Comparison of ENCODE assay signal across 15 cellular contexts in the genomic region with DNA sequence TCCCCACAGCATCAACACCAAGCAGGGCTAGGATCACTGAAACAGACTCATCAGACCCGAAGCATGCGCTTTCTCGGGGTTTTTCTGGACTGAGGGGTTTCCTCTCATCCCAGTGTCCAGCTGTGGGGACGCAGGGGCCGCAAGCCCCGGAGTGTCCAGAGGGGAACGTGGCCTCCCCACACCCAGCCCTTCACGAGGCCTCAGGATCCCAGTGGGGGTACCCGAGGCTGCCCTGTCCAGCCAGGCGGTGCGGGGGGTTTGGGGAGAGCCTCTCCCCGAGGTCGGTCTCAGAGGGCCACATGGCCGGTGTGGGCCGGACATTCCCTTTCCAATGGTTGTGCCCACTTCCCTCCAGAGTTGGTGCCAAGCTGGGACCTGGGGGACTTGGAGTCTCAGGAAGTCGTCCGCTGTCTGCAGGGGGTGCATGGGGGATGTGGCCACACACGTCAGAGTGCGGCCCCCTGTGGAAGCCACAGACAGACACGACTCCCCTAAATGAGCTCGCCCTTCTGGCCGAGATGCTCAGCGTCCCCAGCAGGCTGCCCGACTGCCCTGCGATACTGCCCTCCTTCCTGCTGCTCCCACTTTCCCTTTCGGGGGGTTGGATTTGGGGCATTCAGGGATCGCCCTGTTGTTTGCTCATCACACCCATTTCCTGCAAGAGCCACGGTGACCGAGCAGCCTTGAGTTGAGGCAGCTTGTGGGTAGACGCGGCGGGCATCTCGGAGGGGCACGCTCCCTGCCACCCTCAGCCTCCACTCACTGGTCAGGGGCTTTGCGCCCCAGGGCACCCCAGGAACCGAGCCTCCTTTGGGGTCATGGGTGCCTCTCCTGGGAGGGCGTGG. TPM values are rescaled to one million over a fixed set of nuclear protein-coding genes. Genes with fewer than 3 reads are reported as not detected.
DNase-seq lines count a peak whose midpoint lies in the region; ATAC-seq, FAIRE-seq and TF ChIP-seq lines count a peak whose summit lies in the region.
"Had no signal": no experiment of that assay in that cellular context is flagged by ENCODE, and none has a peak within 500 bp of the region (broad histone marks: within the 10 kb centered on the region; RNA-seq: fewer than 3 reads in every experiment).

No MANE protein-coding gene starts in this region.

- H3K4me3 Mint-ChIP-seq in astrocyte (ENCODE audit: unreplicated experiment) = no peak overlapping the region
- H3K4me3 Mint-ChIP-seq: activated CD8-positive, alpha-beta memory T cell treated with anti-CD3 and anti-CD28 coated beads, Interleukin-2, amount 10 ng/mL, durations not matched to agents 7 days and 5 days had no signal

- 83 to 92% (median 87%) methylated on average over 24 to 37 of the region's 37 CpGs for WGBS in spleen, 5 donors

- H3K4me1 ChIP-seq in astrocyte (ENCODE audit: insufficient read depth, low read length) (peaks cover 33% of the 10 kb centered on the region), spleen (peaks cover 0 to 30% (median 19%) of the 10 kb centered on the region in 6 donors)

- ATAC-seq in GM18907 (IDR thresholded peaks at IDR 0.05; ENCODE audit: unreplicated experiment) = no peak
- ATAC-seq: activated CD8-positive, alpha-beta memory T cell treated with anti-CD3 and anti-CD28 coated beads, Interleukin-2, amount 10 ng/mL, durations not matched to agents 7 days and 5 days had no signal

- H3K9me3 ChIP-seq in astrocyte (ENCODE audit: insufficient read depth, low read depth, low read length) (no peaks in the 10 kb centered on the region), spleen (no peaks in the 10 kb centered on the region)

- peaks cover 6% of the 10 kb centered on the region for H3K27me3 Mint-ChIP-seq in astrocyte (ENCODE audit: low read depth, unreplicated experiment)

- peak overlapping the region; percentile 72 for H3K9ac ChIP-seq in astrocyte (ENCODE audit: low read length)
- H3K9ac ChIP-seq: KMS-11 had no signal

- peaks cover 70% of the 10 kb centered on the region for H4K20me1 ChIP-seq in astrocyte (ENCODE audit: insufficient read depth, low read length)

- peaks cover 82% of the 10 kb centered on the region for H3K79me2 ChIP-seq in astrocyte (ENCODE audit: insufficient read depth, low read length)

- no peaks in the 10 kb centered on the region for H3K27me3 ChIP-seq in GM06990 (replicated peaks; ENCODE audit: control insufficient read depth, insufficient read depth, low read length)
- no peaks in the 10 kb centered on the region for H3K27me3 ChIP-seq in astrocyte (ENCODE audit: insufficient read depth, low read length)
- peaks cover 0 to 28% (median 9%) of the 10 kb centered on the region in 7 donors for H3K27me3 ChIP-seq in spleen (replicated peaks in 1 of 7)

- FAIRE-seq in astrocyte (lab: Jason Lieb, UNC) = no peak

- H3K9me3 Mint-ChIP-seq in astrocyte (ENCODE audit: unreplicated experiment) = peaks cover 4% of the 10 kb centered on the region

- no peak for TF ChIP-seq POLR2A in spleen (IDR thresholded peaks at IDR 0.05)

- DNase-seq in GM06990 (ENCODE audit: extremely low read depth, insufficient read length) (peak; percentile 1), astrocyte (ENCODE audit: low read depth) (no peak), islet precursor cell (peak; percentile 43), spleen (peak; percentile 75), putamen (ENCODE audit: low spot score) (no peak), NCI-H774 (lab: John Stamatoyannopoulos, UW) (no peak)
- DNase-seq: activated CD8-positive, alpha-beta memory T cell treated with anti-CD3 and anti-CD28 coated beads, Interleukin-2, amount 10 ng/mL, durations not matched to agents 7 days and 5 days; amniotic stem cell; effector memory CD4-positive, alpha-beta T cell; NCI-H146; NCI-H526; stimulated activated CD4-positive, alpha-beta T cell treated with anti-CD3 and anti-CD28 coated beads, Interleukin-4, amount 100 ng/mL, for 24 hours; stimulated activated naive CD4-positive, alpha-beta T cell treated with Interleukin-2 at 50 U/mL for 16 hours had no signal

- H3K27ac Mint-ChIP-seq in astrocyte (ENCODE audit: unreplicated experiment) = no peak overlapping the region
- H3K27ac Mint-ChIP-seq: activated CD8-positive, alpha-beta memory T cell treated with anti-CD3 and anti-CD28 coated beads, Interleukin-2, amount 10 ng/mL, durations not matched to agents 7 days and 5 days had no signal

- H3K4me1 Mint-ChIP-seq in astrocyte (ENCODE audit: low read depth, unreplicated experiment) = no peaks in the 10 kb centered on the region

- intact Hi-C loops in spleen (cut with DNase I; ENCODE audit: low total_unique reads) = no loop called here

- no peak overlapping the region for H2AFZ ChIP-seq in astrocyte (ENCODE audit: low read depth, low read length)

- H3K36me3 ChIP-seq in GM06990 (ENCODE audit: control insufficient read depth, insufficient read depth, low read length) (no peaks in the 10 kb centered on the region), astrocyte (ENCODE audit: insufficient read depth, low read length) (peaks cover 14% of the 10 kb centered on the region), spleen (peaks cover 0 to 54% (median 6%) of the 10 kb centered on the region in 6 donors)

- peaks cover 11% of the 10 kb centered on the region for H3K36me3 Mint-ChIP-seq in astrocyte (ENCODE audit: low read depth, unreplicated experiment)
- H3K36me3 Mint-ChIP-seq: activated CD8-positive, alpha-beta memory T cell treated with anti-CD3 and anti-CD28 coated beads, Interleukin-2, amount 10 ng/mL, durations not matched to agents 7 days and 5 days had no signal

- no peak overlapping the region for H3K4me3 ChIP-seq in GM06990 (replicated peaks; ENCODE audit: low read depth, low read length)
- no peak overlapping the region for H3K4me3 ChIP-seq in astrocyte (ENCODE audit: insufficient read depth, low read depth, low read length)
- H3K4me3 ChIP-seq in spleen = no peak overlapping the region

- no peak for TF ChIP-seq CTCF in GM06990 (IDR thresholded peaks at IDR 0.05; ENCODE audit: insufficient read depth, low read length, poor library complexity, severe bottlenecking)
- TF ChIP-seq CTCF in astrocyte (IDR thresholded peaks at IDR 0.05; ENCODE audit: insufficient read depth, low read depth, low read length) = no peak
- TF ChIP-seq CTCF in spleen (IDR thresholded peaks at IDR 0.05 in 8 of 11, conservative IDR thresholded peaks at IDR 0.05 in 3 of 11) = no peak

- H3K27ac ChIP-seq in astrocyte (ENCODE audit: low read depth, low read length) = no peak overlapping the region
- peak overlapping the region in 2 of 8 donors; percentile 8 to 24 for H3K27ac ChIP-seq in spleen
- H3K27ac ChIP-seq: KMS-11 had no signal

- H3K4me2 ChIP-seq in astrocyte (ENCODE audit: low read length) = peak overlapping the region; percentile 99
- H3K4me2 ChIP-seq: KMS-11 had no signal

RNA-seq across cellular contexts. Expression of gene COL6A1, which starts 4.1 kb away (rescaled TPM):
- total RNA-seq in astrocyte (131 and 173 TPM in 2 replicates), spleen (100 to 1,000 TPM in 6 of 7 donors, 10 to 100 TPM in 1; 76.5 to 190 (median 139) TPM)
- 100 to 1,000 TPM in 2 of 3 donors, 10 to 100 TPM in 1; 85.7 to 152 (median 119) TPM for polyA plus RNA-seq in spleen

Comparison
In these comparisons a context has a peak if more than half of its experiments do, and no peak if none do; other contexts are left out.
1. DNase-seq: peak in GM06990 (single experiment), islet precursor cell (single experiment) and spleen (single experiment); none in astrocyte (single experiment), putamen (single experiment) and NCI-H774 (single experiment).